ENCODE assay signal across 1 cellular context in the genomic region with DNA sequence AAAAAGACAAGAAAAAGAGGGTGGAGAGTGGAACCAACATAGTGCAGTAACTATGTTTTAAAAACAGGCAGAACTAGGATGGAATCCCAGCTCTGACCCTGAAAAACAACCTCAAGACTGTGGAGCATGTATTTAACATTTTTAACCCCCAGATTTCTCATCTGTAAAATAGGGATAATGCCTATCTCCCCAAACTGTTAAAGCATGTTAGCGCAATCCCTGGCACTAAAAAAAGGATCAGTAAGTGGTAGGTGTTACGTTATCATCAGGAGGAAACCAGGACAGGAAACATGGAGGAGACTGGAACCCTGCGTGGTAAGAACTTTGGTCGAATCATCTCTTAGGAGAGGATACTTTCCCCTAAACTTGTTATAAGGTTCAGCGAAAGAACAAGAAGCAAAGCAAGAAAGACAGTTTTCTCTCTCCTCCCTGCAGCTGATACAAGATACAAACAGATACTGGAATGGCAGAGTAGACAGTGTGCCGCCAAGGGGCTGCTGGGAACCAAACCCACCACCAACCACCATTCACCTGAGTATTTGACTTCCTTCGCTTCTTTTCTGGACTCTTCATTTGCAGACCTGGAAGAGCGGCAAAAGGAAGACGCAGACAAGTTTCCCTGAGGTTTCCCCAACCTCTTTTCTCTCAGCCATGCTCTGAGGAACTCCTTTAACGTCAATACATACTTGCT.
TF ChIP-seq lines count a peak whose summit lies in the region.

No MANE protein-coding gene starts in this region.

TF ChIP-seq in GM23338, 12 proteins besides CTCF, POLR2A, EP300 and RAD21 (continued from another document):
- TF ChIP-seq, protein P1, sequence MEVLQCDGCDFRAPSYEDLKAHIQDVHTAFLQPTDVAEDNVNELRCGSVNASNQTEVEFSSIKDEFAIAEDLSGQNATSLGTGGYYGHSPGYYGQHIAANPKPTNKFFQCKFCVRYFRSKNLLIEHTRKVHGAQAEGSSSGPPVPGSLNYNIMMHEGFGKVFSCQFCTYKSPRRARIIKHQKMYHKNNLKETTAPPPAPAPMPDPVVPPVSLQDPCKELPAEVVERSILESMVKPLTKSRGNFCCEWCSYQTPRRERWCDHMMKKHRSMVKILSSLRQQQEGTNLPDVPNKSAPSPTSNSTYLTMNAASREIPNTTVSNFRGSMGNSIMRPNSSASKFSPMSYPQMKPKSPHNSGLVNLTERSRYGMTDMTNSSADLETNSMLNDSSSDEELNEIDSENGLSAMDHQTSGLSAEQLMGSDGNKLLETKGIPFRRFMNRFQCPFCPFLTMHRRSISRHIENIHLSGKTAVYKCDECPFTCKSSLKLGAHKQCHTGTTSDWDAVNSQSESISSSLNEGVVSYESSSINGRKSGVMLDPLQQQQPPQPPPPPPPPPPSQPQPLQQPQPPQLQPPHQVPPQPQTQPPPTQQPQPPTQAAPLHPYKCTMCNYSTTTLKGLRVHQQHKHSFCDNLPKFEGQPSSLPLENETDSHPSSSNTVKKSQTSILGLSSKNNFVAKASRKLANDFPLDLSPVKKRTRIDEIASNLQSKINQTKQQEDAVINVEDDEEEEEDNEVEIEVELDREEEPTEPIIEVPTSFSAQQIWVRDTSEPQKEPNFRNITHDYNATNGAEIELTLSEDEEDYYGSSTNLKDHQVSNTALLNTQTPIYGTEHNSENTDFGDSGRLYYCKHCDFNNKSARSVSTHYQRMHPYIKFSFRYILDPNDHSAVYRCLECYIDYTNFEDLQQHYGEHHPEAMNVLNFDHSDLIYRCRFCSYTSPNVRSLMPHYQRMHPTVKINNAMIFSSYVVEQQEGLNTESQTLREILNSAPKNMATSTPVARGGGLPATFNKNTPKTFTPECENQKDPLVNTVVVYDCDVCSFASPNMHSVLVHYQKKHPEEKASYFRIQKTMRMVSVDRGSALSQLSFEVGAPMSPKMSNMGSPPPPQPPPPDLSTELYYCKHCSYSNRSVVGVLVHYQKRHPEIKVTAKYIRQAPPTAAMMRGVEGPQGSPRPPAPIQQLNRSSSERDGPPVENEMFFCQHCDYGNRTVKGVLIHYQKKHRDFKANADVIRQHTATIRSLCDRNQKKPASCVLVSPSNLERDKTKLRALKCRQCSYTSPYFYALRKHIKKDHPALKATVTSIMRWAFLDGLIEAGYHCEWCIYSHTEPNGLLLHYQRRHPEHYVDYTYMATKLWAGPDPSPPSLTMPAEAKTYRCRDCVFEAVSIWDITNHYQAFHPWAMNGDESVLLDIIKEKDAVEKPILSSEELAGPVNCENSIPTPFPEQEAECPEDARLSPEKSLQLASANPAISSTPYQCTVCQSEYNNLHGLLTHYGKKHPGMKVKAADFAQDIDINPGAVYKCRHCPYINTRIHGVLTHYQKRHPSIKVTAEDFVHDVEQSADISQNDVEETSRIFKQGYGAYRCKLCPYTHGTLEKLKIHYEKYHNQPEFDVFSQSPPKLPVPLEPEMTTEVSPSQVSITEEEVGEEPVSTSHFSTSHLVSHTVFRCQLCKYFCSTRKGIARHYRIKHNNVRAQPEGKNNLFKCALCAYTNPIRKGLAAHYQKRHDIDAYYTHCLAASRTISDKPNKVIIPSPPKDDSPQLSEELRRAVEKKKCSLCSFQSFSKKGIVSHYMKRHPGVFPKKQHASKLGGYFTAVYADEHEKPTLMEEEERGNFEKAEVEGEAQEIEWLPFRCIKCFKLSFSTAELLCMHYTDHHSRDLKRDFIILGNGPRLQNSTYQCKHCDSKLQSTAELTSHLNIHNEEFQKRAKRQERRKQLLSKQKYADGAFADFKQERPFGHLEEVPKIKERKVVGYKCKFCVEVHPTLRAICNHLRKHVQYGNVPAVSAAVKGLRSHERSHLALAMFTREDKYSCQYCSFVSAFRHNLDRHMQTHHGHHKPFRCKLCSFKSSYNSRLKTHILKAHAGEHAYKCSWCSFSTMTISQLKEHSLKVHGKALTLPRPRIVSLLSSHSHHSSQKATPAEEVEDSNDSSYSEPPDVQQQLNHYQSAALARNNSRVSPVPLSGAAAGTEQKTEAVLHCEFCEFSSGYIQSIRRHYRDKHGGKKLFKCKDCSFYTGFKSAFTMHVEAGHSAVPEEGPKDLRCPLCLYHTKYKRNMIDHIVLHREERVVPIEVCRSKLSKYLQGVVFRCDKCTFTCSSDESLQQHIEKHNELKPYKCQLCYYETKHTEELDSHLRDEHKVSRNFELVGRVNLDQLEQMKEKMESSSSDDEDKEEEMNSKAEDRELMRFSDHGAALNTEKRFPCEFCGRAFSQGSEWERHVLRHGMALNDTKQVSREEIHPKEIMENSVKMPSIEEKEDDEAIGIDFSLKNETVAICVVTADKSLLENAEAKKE (CRISPR knock-in tag; IDR thresholded peaks at IDR 0.05) = no peak
- TF ChIP-seq ETS1 (IDR thresholded peaks at IDR 0.05) (no peak), REST (IDR thresholded peaks at IDR 0.05; ENCODE audit: unreplicated experiment) (no peak)
